Comparison of ENCODE assay signal across 9 cellular contexts in genomic region chr4:138897818-138898226, GRCh38.
A peak's percentile ranks its signal among the peaks of the same experiment; 100 is the strongest.
DNase-seq lines count a peak whose midpoint lies in the region; ATAC-seq and TF ChIP-seq lines count a peak whose summit lies in the region.
"Had no signal": no experiment of that assay in that cellular context is flagged by ENCODE, and none has a peak within 500 bp of the region (broad histone marks: within the 10 kb centered on the region; RNA-seq: fewer than 3 reads in every experiment).

No MANE protein-coding gene starts in this region.

- no peak overlapping the region for H3K27ac ChIP-seq in dorsolateral prefrontal cortex
- H3K27ac ChIP-seq: adrenal gland had no signal

- H3K36me3 Mint-ChIP-seq in activated naive CD4-positive, alpha-beta T cell treated with anti-CD3 and anti-CD28 coated beads, Interleukin-2, amount 50 U/mL, for 72 hours: no peaks in the 10 kb centered on the region
- no peaks in the 10 kb centered on the region for H3K36me3 Mint-ChIP-seq in activated naive CD4-positive, alpha-beta T cell treated with anti-CD3 and anti-CD28 coated beads, Interleukin-2, amount 10 ng/mL, durations not matched to agents 7 days and 5 days

- H3K27ac Mint-ChIP-seq in activated naive CD4-positive, alpha-beta T cell treated with anti-CD3 and anti-CD28 coated beads, Interleukin-2, amount 50 U/mL, for 72 hours: no peak overlapping the region
- H3K27ac Mint-ChIP-seq in activated naive CD4-positive, alpha-beta T cell treated with anti-CD3 and anti-CD28 coated beads, Interleukin-2, amount 10 ng/mL, durations not matched to agents 7 days and 5 days: no peak overlapping the region
- no peak overlapping the region for H3K27ac Mint-ChIP-seq in stimulated activated naive CD8-positive, alpha-beta T cell treated with anti-CD3 and anti-CD28 coated beads, Interleukin-15, amount 100 ng/mL, for 72 hours

- no peak for DNase-seq in activated naive CD4-positive, alpha-beta T cell treated with anti-CD3 and anti-CD28 coated beads, Interleukin-2, amount 50 U/mL, for 72 hours (ENCODE audit: low spot score in 2 of 2)
- DNase-seq in activated naive CD4-positive, alpha-beta T cell treated with anti-CD3 and anti-CD28 coated beads, Interleukin-2, amount 10 ng/mL, durations not matched to agents 7 days and 5 days: no peak
- DNase-seq in NCI-H82 treated with DMSO at 0.1 percent for 48 hours (lab: John Stamatoyannopoulos, UW; ENCODE audit: unreplicated experiment): peak; percentile 49
- peak; percentile 20 for DNase-seq in fibroblast of peridontal ligament (ENCODE audit: extremely low read depth)
- DNase-seq in stimulated activated naive CD8-positive, alpha-beta T cell treated with anti-CD3 and anti-CD28 coated beads, Interleukin-15, amount 100 ng/mL, for 72 hours: no peak
- no peak for DNase-seq in dorsolateral prefrontal cortex
- DNase-seq in middle frontal gyrus (ENCODE audit: extremely low spot score, low spot score): no peak
- DNase-seq: adrenal gland had no signal

- H3K4me3 ChIP-seq in dorsolateral prefrontal cortex: peak overlapping the region in 2 of 59 donors; percentile 7 to 28
- H3K4me3 ChIP-seq: adrenal gland had no signal

- no peaks in the 10 kb centered on the region for H3K9me3 Mint-ChIP-seq in activated naive CD4-positive, alpha-beta T cell treated with anti-CD3 and anti-CD28 coated beads, Interleukin-2, amount 50 U/mL, for 72 hours
- H3K9me3 Mint-ChIP-seq in activated naive CD4-positive, alpha-beta T cell treated with anti-CD3 and anti-CD28 coated beads, Interleukin-2, amount 10 ng/mL, durations not matched to agents 7 days and 5 days: no peaks in the 10 kb centered on the region
- no peaks in the 10 kb centered on the region for H3K9me3 Mint-ChIP-seq in stimulated activated naive CD8-positive, alpha-beta T cell treated with anti-CD3 and anti-CD28 coated beads, Interleukin-15, amount 100 ng/mL, for 72 hours

- H3K27me3 Mint-ChIP-seq in activated naive CD4-positive, alpha-beta T cell treated with anti-CD3 and anti-CD28 coated beads, Interleukin-2, amount 10 ng/mL, durations not matched to agents 7 days and 5 days: peaks cover 4% of the 10 kb centered on the region
- H3K27me3 Mint-ChIP-seq in stimulated activated naive CD8-positive, alpha-beta T cell treated with anti-CD3 and anti-CD28 coated beads, Interleukin-15, amount 100 ng/mL, for 72 hours: no peaks in the 10 kb centered on the region

- CTCF ChIA-PET in activated naive CD4-positive, alpha-beta T cell treated with anti-CD3 and anti-CD28 coated beads, Interleukin-2, amount 10 ng/mL, durations not matched to agents 7 days and 5 days (lab: Charles Lee): interaction anchor here (1.3 kb wide), 1 partner anchor 19 kb away, joined by 3 read pairs; no protein-coding TSS in a partner anchor

- no peak overlapping the region for H3K4me3 Mint-ChIP-seq in activated naive CD4-positive, alpha-beta T cell treated with anti-CD3 and anti-CD28 coated beads, Interleukin-2, amount 10 ng/mL, durations not matched to agents 7 days and 5 days
- no peak overlapping the region for H3K4me3 Mint-ChIP-seq in stimulated activated naive CD8-positive, alpha-beta T cell treated with anti-CD3 and anti-CD28 coated beads, Interleukin-15, amount 100 ng/mL, for 72 hours

- no peaks in the 10 kb centered on the region for H3K27me3 ChIP-seq in dorsolateral prefrontal cortex
- H3K27me3 ChIP-seq: adrenal gland had no signal

- intact Hi-C loops in dorsolateral prefrontal cortex (cut with DNase I): no loop called here

- H3K4me1 Mint-ChIP-seq in activated naive CD4-positive, alpha-beta T cell treated with anti-CD3 and anti-CD28 coated beads, Interleukin-2, amount 10 ng/mL, durations not matched to agents 7 days and 5 days: peaks cover 11% of the 10 kb centered on the region
- peaks cover 6% of the 10 kb centered on the region for H3K4me1 Mint-ChIP-seq in stimulated activated naive CD8-positive, alpha-beta T cell treated with anti-CD3 and anti-CD28 coated beads, Interleukin-15, amount 100 ng/mL, for 72 hours

- no peak for TF ChIP-seq CTCF in dorsolateral prefrontal cortex (IDR thresholded peaks at IDR 0.05 in 54 of 56, conservative IDR thresholded peaks at IDR 0.05 in 2 of 56; ENCODE audit: low read depth in 1 of 56, partially characterized antibody in 56 of 56)

- peak; percentile 33 to 78 for ATAC-seq in activated naive CD4-positive, alpha-beta T cell treated with anti-CD3 and anti-CD28 coated beads, Interleukin-2, amount 50 U/mL, for 72 hours
- ATAC-seq in stimulated activated naive CD8-positive, alpha-beta T cell treated with anti-CD3 and anti-CD28 coated beads, Interleukin-15, amount 100 ng/mL, for 72 hours: peak; percentile 61
- ATAC-seq in HG03097 (IDR thresholded peaks at IDR 0.05; ENCODE audit: low FRiP score, unreplicated experiment): no peak

Comparison
In these comparisons a context has a peak if more than half of its experiments do, and no peak if none do; other contexts are left out.
1. DNase-seq: peak in NCI-H82 treated with DMSO at 0.1 percent for 48 hours (single experiment) and fibroblast of peridontal ligament (single experiment); none in activated naive CD4-positive, alpha-beta T cell treated with anti-CD3 and anti-CD28 coated beads, Interleukin-2, amount 50 U/mL, for 72 hours (0 of 2), activated naive CD4-positive, alpha-beta T cell treated with anti-CD3 and anti-CD28 coated beads, Interleukin-2, amount 10 ng/mL, durations not matched to agents 7 days and 5 days (single experiment), stimulated activated naive CD8-positive, alpha-beta T cell treated with anti-CD3 and anti-CD28 coated beads, Interleukin-15, amount 100 ng/mL, for 72 hours (0 of 2), dorsolateral prefrontal cortex (0 of 10) and middle frontal gyrus (single experiment).